Comparison of ENCODE assay signal across 2 cellular contexts in the genomic region with DNA sequence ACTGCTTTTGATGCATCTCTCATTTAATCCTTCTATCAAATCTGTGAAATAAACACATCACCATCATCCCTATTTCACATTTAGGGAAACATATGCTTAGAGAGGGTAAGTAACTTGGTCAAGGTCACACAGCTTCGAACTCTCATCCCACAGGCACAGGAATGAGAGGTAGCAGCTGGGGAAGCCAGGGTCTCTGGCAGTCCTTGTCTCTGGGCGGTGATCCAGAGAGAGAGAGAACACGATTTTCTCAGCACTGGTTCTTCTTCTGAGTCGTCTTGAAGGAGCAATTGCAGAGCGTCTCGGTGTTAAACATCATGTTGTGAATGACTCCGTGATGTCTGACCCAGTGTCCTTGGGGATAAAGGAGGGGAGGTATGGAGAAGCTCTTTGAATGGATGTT. TPM values are rescaled to one million over a fixed set of nuclear protein-coding genes. Genes with fewer than 3 reads are reported as not detected.
"Had no signal": no experiment of that assay in that cellular context is flagged by ENCODE, and none has a peak within 500 bp of the region (broad histone marks: within the 10 kb centered on the region; RNA-seq: fewer than 3 reads in every experiment).

No MANE protein-coding gene starts in this region.

RNA-seq across cellular contexts. Expression of gene FAM90A1, which starts 36.8 kb away (rescaled TPM):
- total RNA-seq: activated B cell treated with CpG ODN at 0.5 μM for 24 hours; T-helper 1 cell treated with Interleukin-12 subunit alpha and Interleukin-12 subunit beta and Interleukin-4 antibody, amounts not matched to agents 30 ng/mL and 1 ng/mL, for 36 hours had no signal
